Comparison of ENCODE assay signal across 18 cellular contexts in the genomic region with DNA sequence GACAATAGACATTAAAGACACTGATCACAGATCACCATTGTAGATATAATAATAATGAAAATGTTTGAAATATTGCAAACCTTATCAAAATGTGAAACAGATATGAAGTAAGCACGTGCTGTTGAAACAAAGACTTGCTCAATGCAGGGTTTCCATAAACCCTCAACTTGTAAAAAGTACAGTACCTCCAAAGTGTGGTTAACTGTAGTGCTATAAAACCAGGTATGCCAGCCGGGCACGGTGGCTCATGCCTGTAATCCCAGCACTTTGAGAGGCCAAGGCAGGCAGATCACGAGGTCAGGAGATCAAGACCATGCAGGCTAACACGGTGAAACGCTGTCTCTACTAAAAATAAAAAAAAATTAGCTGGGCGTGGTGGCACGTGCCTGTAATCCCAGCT.
DNase-seq lines count a peak whose midpoint lies in the region; ATAC-seq, FAIRE-seq and TF ChIP-seq lines count a peak whose summit lies in the region.
"Had no signal": no experiment of that assay in that cellular context is flagged by ENCODE, and none has a peak within 500 bp of the region (broad histone marks: within the 10 kb centered on the region; RNA-seq: fewer than 3 reads in every experiment).

No MANE protein-coding gene starts in this region.

- intact Hi-C loops in OCI-LY7 (cut with micrococcal nuclease; ENCODE audit: unreplicated experiment), result no loop called here
- intact Hi-C loops in prostate gland (cut with DNase I), result no loop called here

- no peaks in the 10 kb centered on the region for H3K27me3 ChIP-seq in prostate gland (replicated peaks; ENCODE audit: insufficient read depth)
- H3K27me3 ChIP-seq: BLaER1 had no signal

- no peak for ATAC-seq in GM19467 (IDR thresholded peaks at IDR 0.05; ENCODE audit: unreplicated experiment)

- peaks cover 17% of the 10 kb centered on the region for H3K36me3 Mint-ChIP-seq in nephron progenitor cell (ENCODE audit: low read depth)
- H3K36me3 Mint-ChIP-seq in glutamatergic neuron (ENCODE audit: unreplicated experiment), result peaks cover 4% of the 10 kb centered on the region

- H3K9me3 Mint-ChIP-seq in nephron progenitor cell, result peaks cover 6% of the 10 kb centered on the region
- H3K9me3 Mint-ChIP-seq in glutamatergic neuron (ENCODE audit: unreplicated experiment), result no peaks in the 10 kb centered on the region
- H3K9me3 Mint-ChIP-seq: CD14-positive monocyte; CD4-positive, alpha-beta memory T cell; H9; IgD-negative memory B cell had no signal

- peaks cover 18% of the 10 kb centered on the region for H3K4me1 Mint-ChIP-seq in nephron progenitor cell
- peaks cover 9% of the 10 kb centered on the region for H3K4me1 Mint-ChIP-seq in glutamatergic neuron (ENCODE audit: low read depth, unreplicated experiment)

- H3K27ac Mint-ChIP-seq in nephron progenitor cell, result peak overlapping the region; percentile 20
- no peak overlapping the region for H3K27ac Mint-ChIP-seq in glutamatergic neuron (ENCODE audit: unreplicated experiment)
- H3K27ac Mint-ChIP-seq: CD14-positive monocyte, H9, IgD-negative memory B cell had no signal

- H3K9me2 ChIP-seq in OCI-LY7 (ENCODE audit: insufficient read depth, low read length), result no peaks in the 10 kb centered on the region

- peaks cover 9% of the 10 kb centered on the region for H4K20me1 ChIP-seq in OCI-LY7 (ENCODE audit: insufficient read depth, low read length)

- CTCF ChIA-PET in OCI-LY7 (lab: Charles Lee; ENCODE audit: unreplicated experiment), result no interaction called here

- WGBS in prostate gland, result 72% methylated on average over 8 of the region's 8 CpGs

- no peak overlapping the region for H3K4me2 ChIP-seq in OCI-LY7 (ENCODE audit: low read length)
- H3K4me2 ChIP-seq: BLaER1 had no signal

- no peak overlapping the region for H2AFZ ChIP-seq in OCI-LY7 (ENCODE audit: low read length)

- peak; percentile 31 for FAIRE-seq in GM12891 (lab: Jason Lieb, UNC)
- FAIRE-seq: H1, HepG2 had no signal

- no peak for TF ChIP-seq CTCF in nephron progenitor cell (IDR thresholded peaks at IDR 0.05)
- TF ChIP-seq CTCF in OCI-LY7 (conservative IDR thresholded peaks at IDR 0.05; ENCODE audit: low read length), result no peak
- TF ChIP-seq CTCF in glutamatergic neuron (IDR thresholded peaks at IDR 0.05; ENCODE audit: partially characterized antibody, unreplicated experiment), result no peak
- no peak for TF ChIP-seq CTCF in prostate gland (IDR thresholded peaks at IDR 0.05)

- H3K4me1 ChIP-seq in OCI-LY7 (ENCODE audit: insufficient read depth, low read length, poor library complexity, severe bottlenecking), result no peaks in the 10 kb centered on the region
- H3K4me1 ChIP-seq in prostate gland (replicated peaks), result no peaks in the 10 kb centered on the region

- peaks cover 3% of the 10 kb centered on the region; the same call in 1 of the 2 replicates for H3K79me2 ChIP-seq in OCI-LY7 (ENCODE audit: insufficient read depth, low read depth, low read length)

- no peaks in the 10 kb centered on the region for H3K36me3 ChIP-seq in OCI-LY7 (ENCODE audit: insufficient read depth, low read length)
- no peaks in the 10 kb centered on the region for H3K36me3 ChIP-seq in prostate gland

- POLR2A ChIA-PET in OCI-LY7 (lab: Charles Lee), result interaction anchor here (0.6 kb wide), 1 partner anchor 104 kb away, joined by 3 read pairs; no protein-coding TSS in a partner anchor

- BruUV-seq in OCI-LY7 (replicated peaks; lab: Mats Ljungman, UMichigan), result no TSS peak

- H3K27ac ChIP-seq in epithelial cell of prostate (peak overlapping the region; percentile 2), OCI-LY7 (ENCODE audit: low read depth, low read length, poor library complexity, severe bottlenecking) (no peak overlapping the region), prostate gland (no peak overlapping the region)
- H3K27ac ChIP-seq: BLaER1 had no signal

- no peak for DNase-seq in GM12891 (ENCODE audit: insufficient read length, low spot score)
- DNase-seq in epithelial cell of prostate (ENCODE audit: low read depth, low spot score), result no peak
- no peak for DNase-seq in nephron progenitor cell
- DNase-seq in OCI-LY7 (ENCODE audit: low spot score), result no peak
- no peak for DNase-seq in glutamatergic neuron
- no peak for DNase-seq in prostate gland (ENCODE audit: low spot score)
- DNase-seq: 8988T; CD4-positive, alpha-beta memory T cell; DMS153; DMS79; GDM1; H9 had no signal

- H3K4me3 Mint-ChIP-seq in nephron progenitor cell (no peak overlapping the region), glutamatergic neuron (ENCODE audit: unreplicated experiment) (no peak overlapping the region)
- H3K4me3 Mint-ChIP-seq: CD14-positive monocyte; CD4-positive, alpha-beta memory T cell; H9; IgD-negative memory B cell had no signal

- no peak overlapping the region for H3K4me3 ChIP-seq in OCI-LY7 (ENCODE audit: low read depth, low read length, poor library complexity, severe bottlenecking)
- H3K4me3 ChIP-seq in prostate gland, result no peak overlapping the region
- H3K4me3 ChIP-seq: BLaER1 had no signal

- TF ChIP-seq POLR2A in GM12891 (IDR thresholded peaks at IDR 0.05; ENCODE audit: low read depth, low read length), result no peak
- TF ChIP-seq POLR2A in prostate gland (IDR thresholded peaks at IDR 0.05), result no peak

- H3K9me3 ChIP-seq in OCI-LY7 (ENCODE audit: low read length), result no peaks in the 10 kb centered on the region
- no peaks in the 10 kb centered on the region for H3K9me3 ChIP-seq in prostate gland

- peaks cover 2% of the 10 kb centered on the region for H3K27me3 Mint-ChIP-seq in nephron progenitor cell (ENCODE audit: low read depth, poor library complexity)
- peaks cover 3% of the 10 kb centered on the region for H3K27me3 Mint-ChIP-seq in glutamatergic neuron (ENCODE audit: unreplicated experiment)
- H3K27me3 Mint-ChIP-seq: CD4-positive, alpha-beta memory T cell; IgD-negative memory B cell had no signal

TF ChIP-seq in GM12891, 5 proteins besides CTCF, POLR2A, EP300 and RAD21:
- TF ChIP-seq PAX5 (IDR thresholded peaks at IDR 0.05; ENCODE audit: insufficient read depth, low read length, severe bottlenecking), result no peak
- no peak for TF ChIP-seq POLR2AphosphoS5 (IDR thresholded peaks at IDR 0.05; ENCODE audit: low read depth, low read length)
- TF ChIP-seq SPI1 (IDR thresholded peaks at IDR 0.05; ENCODE audit: low read depth, low read length), result no peak
- TF ChIP-seq TAF1 (IDR thresholded peaks at IDR 0.05; ENCODE audit: low read depth, low read length), result no peak
- no peak for TF ChIP-seq POU2F2 (IDR thresholded peaks at IDR 0.05; ENCODE audit: low read depth, low read length)
